16 cellular contexts compared by ENCODE assay signal in the genomic region with DNA sequence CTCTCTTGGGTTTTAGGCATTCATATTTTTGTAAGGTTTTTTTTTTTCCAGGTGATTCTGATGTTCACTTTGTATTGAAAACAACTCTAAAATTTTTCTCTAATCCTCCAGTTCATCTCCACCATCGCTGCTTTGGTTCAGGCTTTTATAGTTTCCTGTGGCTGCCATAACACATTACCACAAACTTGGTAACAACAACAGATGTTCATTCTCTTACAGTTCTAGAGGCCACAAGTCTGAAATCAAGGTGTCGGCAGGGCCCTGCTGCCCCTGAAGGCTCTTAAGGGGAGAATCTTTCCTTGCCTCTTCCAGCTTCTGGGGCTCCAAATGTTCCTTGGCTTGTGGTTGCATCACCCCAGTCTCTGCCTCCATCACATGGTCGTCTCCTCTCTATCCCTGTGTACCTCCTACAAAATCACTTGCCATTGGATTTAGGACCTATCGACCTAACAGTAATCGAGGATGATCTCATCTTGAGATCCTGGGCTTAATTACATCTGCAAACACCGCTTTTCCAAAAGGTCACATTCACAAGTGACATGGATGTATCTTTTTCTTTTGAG. TPM values are rescaled to one million over a fixed set of nuclear protein-coding genes. Genes with fewer than 3 reads are reported as not detected.
A peak's percentile ranks its signal among the peaks of the same experiment; 100 is the strongest.
DNase-seq lines count a peak whose midpoint lies in the region; ATAC-seq, FAIRE-seq and TF ChIP-seq lines count a peak whose summit lies in the region.
"Had no signal": no experiment of that assay in that cellular context is flagged by ENCODE, and none has a peak within 500 bp of the region (broad histone marks: within the 10 kb centered on the region; RNA-seq: fewer than 3 reads in every experiment).

No MANE protein-coding gene starts in this region.

- CTCF ChIA-PET in activated CD8-positive, alpha-beta memory T cell treated with anti-CD3 and anti-CD28 coated beads, Interleukin-2, amount 10 ng/mL, durations not matched to agents 7 days and 5 days (lab: Charles Lee), result no interaction called here
- CTCF ChIA-PET in K562 (lab: Yijun Ruan, JAX; ENCODE audit: low intra/inter-chr PET ratio), result no interaction called here

- ATAC-seq in activated CD8-positive, alpha-beta memory T cell treated with anti-CD3 and anti-CD28 coated beads, Interleukin-2, amount 10 ng/mL, durations not matched to agents 7 days and 5 days, result peak; percentile 45
- ATAC-seq in K562 (no peak), HG02970 (IDR thresholded peaks at IDR 0.05; ENCODE audit: low FRiP score, unreplicated experiment) (no peak)
- peak in 1 of 2 donors; percentile 27 for ATAC-seq in stimulated activated naive B cell treated with anti-CD40 and anti-IgM and Interleukin-4, amounts not matched to agents 10 μg/mL and 1 μg/mL and 100 μg/mL, for 72 hours (replicated peaks)
- ATAC-seq: SK-N-SH treated with all-trans-retinoic acid at 6 μM for 48 hours had no signal

- no peak for TF ChIP-seq POLR2A in K562 (conservative IDR thresholded peaks at IDR 0.05)

- peaks cover 2% of the 10 kb centered on the region for H3K36me3 Mint-ChIP-seq in activated CD8-positive, alpha-beta memory T cell treated with anti-CD3 and anti-CD28 coated beads, Interleukin-2, amount 10 ng/mL, durations not matched to agents 7 days and 5 days
- H3K36me3 Mint-ChIP-seq in stimulated activated naive B cell treated with anti-CD40 and anti-IgM and Interleukin-4, amounts not matched to agents 10 μg/mL and 1 μg/mL and 100 μg/mL, for 72 hours, result peaks cover 3 to 5% of the 10 kb centered on the region in 2 donors
- H3K36me3 Mint-ChIP-seq in mesothelial cell of epicardium, result no peaks in the 10 kb centered on the region

- WGBS in K562 (ENCODE audit: insufficient coverage, low coverage, missing lambda C conversion rate), result 36% methylated on average over 6 of the region's 6 CpGs

- peaks cover 0 to 16% of the 10 kb centered on the region in 2 experiments; a peak in 3 of 5 replicates for H3K4me1 ChIP-seq in K562 (replicated peaks in 1 of 2; ENCODE audit: control insufficient read depth in 2 of 2, insufficient read depth in 2 of 2, low read length in 2 of 2)
- H3K4me1 ChIP-seq: Caco-2 had no signal

- no peaks in the 10 kb centered on the region for H3K9me1 ChIP-seq in K562 (ENCODE audit: control insufficient read depth, insufficient read depth, low read length)

- H3K36me3 ChIP-seq in K562 (ENCODE audit: control insufficient read depth, insufficient read depth, low read length), result no peaks in the 10 kb centered on the region

- intact Hi-C loops in K562 (cut with micrococcal nuclease), result no loop called here

- H3K9me3 Mint-ChIP-seq in activated CD8-positive, alpha-beta memory T cell treated with anti-CD3 and anti-CD28 coated beads, Interleukin-2, amount 10 ng/mL, durations not matched to agents 7 days and 5 days (ENCODE audit: low read depth), result peaks cover 2% of the 10 kb centered on the region
- H3K9me3 Mint-ChIP-seq in stimulated activated naive B cell treated with anti-CD40 and anti-IgM and Interleukin-4, amounts not matched to agents 10 μg/mL and 1 μg/mL and 100 μg/mL, for 72 hours, result peaks cover 0 to 2% of the 10 kb centered on the region in 2 donors
- no peaks in the 10 kb centered on the region for H3K9me3 Mint-ChIP-seq in mesothelial cell of epicardium

- no peak overlapping the region for H3K4me2 ChIP-seq in K562 (ENCODE audit: insufficient read depth, low read length)

- H3K4me3 ChIP-seq in K562, result no peak overlapping the region

- H3K4me1 Mint-ChIP-seq in activated CD8-positive, alpha-beta memory T cell treated with anti-CD3 and anti-CD28 coated beads, Interleukin-2, amount 10 ng/mL, durations not matched to agents 7 days and 5 days, result peaks cover 30% of the 10 kb centered on the region
- H3K4me1 Mint-ChIP-seq in stimulated activated naive B cell treated with anti-CD40 and anti-IgM and Interleukin-4, amounts not matched to agents 10 μg/mL and 1 μg/mL and 100 μg/mL, for 72 hours, result peaks cover 36 to 58% of the 10 kb centered on the region in 2 donors
- H3K4me1 Mint-ChIP-seq in mesothelial cell of epicardium, result no peaks in the 10 kb centered on the region

- no peaks in the 10 kb centered on the region for H3K27me3 Mint-ChIP-seq in activated CD8-positive, alpha-beta memory T cell treated with anti-CD3 and anti-CD28 coated beads, Interleukin-2, amount 10 ng/mL, durations not matched to agents 7 days and 5 days
- H3K27me3 Mint-ChIP-seq in stimulated activated naive B cell treated with anti-CD40 and anti-IgM and Interleukin-4, amounts not matched to agents 10 μg/mL and 1 μg/mL and 100 μg/mL, for 72 hours, result no peaks in the 10 kb centered on the region
- no peaks in the 10 kb centered on the region for H3K27me3 Mint-ChIP-seq in mesothelial cell of epicardium (ENCODE audit: low read depth)

- no peak overlapping the region for H3K4me3 Mint-ChIP-seq in activated CD8-positive, alpha-beta memory T cell treated with anti-CD3 and anti-CD28 coated beads, Interleukin-2, amount 10 ng/mL, durations not matched to agents 7 days and 5 days
- H3K4me3 Mint-ChIP-seq in stimulated activated naive B cell treated with anti-CD40 and anti-IgM and Interleukin-4, amounts not matched to agents 10 μg/mL and 1 μg/mL and 100 μg/mL, for 72 hours, result no peak overlapping the region
- no peak overlapping the region for H3K4me3 Mint-ChIP-seq in mesothelial cell of epicardium
- H3K4me3 Mint-ChIP-seq: brain had no signal

- H3K27me3 ChIP-seq in K562 (ENCODE audit: control insufficient read depth in 2 of 2, insufficient read depth in 2 of 2, low read length in 2 of 2), result no peaks in the 10 kb centered on the region

- H3K27ac Mint-ChIP-seq in activated CD8-positive, alpha-beta memory T cell treated with anti-CD3 and anti-CD28 coated beads, Interleukin-2, amount 10 ng/mL, durations not matched to agents 7 days and 5 days, result peak overlapping the region; percentile 74
- H3K27ac Mint-ChIP-seq in stimulated activated naive B cell treated with anti-CD40 and anti-IgM and Interleukin-4, amounts not matched to agents 10 μg/mL and 1 μg/mL and 100 μg/mL, for 72 hours, result peak overlapping the region; percentile 72
- no peak overlapping the region for H3K27ac Mint-ChIP-seq in mesothelial cell of epicardium

- no peak for DNase-seq in activated CD8-positive, alpha-beta memory T cell treated with anti-CD3 and anti-CD28 coated beads, Interleukin-2, amount 10 ng/mL, durations not matched to agents 7 days and 5 days
- no peak for DNase-seq in activated CD8-positive, alpha-beta memory T cell treated with anti-CD3 and anti-CD28 coated beads, Interleukin-2, amount 50 U/mL, for 4 hours
- peak; percentile 36 for DNase-seq in NCI-H69 (lab: John Stamatoyannopoulos, UW)
- no peak for DNase-seq in K562 (ENCODE audit: extremely low read depth in 1 of 4, low spot score in 3 of 4)
- no peak for DNase-seq in stimulated activated naive B cell treated with anti-CD40 and anti-IgM and Interleukin-4, amounts not matched to agents 10 μg/mL and 1 μg/mL and 100 μg/mL, for 72 hours
- no peak for DNase-seq in mesothelial cell of epicardium (ENCODE audit: low spot score in 2 of 2, unreplicated experiment in 2 of 2)
- no peak for DNase-seq in NCI-H2081 treated with DMSO at 0.1 percent for 48 hours (lab: John Stamatoyannopoulos, UW)
- DNase-seq: activated T-cell treated with anti-CD3 and anti-CD28 coated beads, Interleukin-2, amount 50 U/mL, for 1 hour; Caco-2; hippocampal formation; left cardiac atrium; NCI-H1417 treated with DMSO at 0.1 percent for 48 hours; stimulated activated CD4-positive, alpha-beta T cell treated with anti-CD3 and anti-CD28 coated beads, Interleukin-2, amount 100 ng/mL, for 48 hours had no signal

- no peak for TF ChIP-seq EP300 in K562 (IDR thresholded peaks at IDR 0.05; ENCODE audit: low read length)

- no peak overlapping the region for H3K9ac ChIP-seq in K562 (ENCODE audit: insufficient read depth in 1 of 2, low read depth in 2 of 2, low read length in 2 of 2)

- H2AFZ ChIP-seq in K562 (ENCODE audit: low read depth, low read length), result no peak overlapping the region

- H3K9me3 ChIP-seq in K562 (replicated peaks; ENCODE audit: control insufficient read depth, insufficient read depth, low read depth, low read length), result no peaks in the 10 kb centered on the region
- H3K9me3 ChIP-seq: Caco-2 had no signal

- POLR2A ChIA-PET in K562 (lab: Yijun Ruan, JAX), result interaction anchor here (0.5 kb wide), 1 partner anchor 360 kb away, joined by 4 read pairs; no protein-coding TSS in a partner anchor

- H3K79me2 ChIP-seq in K562 (ENCODE audit: control insufficient read depth, insufficient read depth, low read length), result no peaks in the 10 kb centered on the region

- TF ChIP-seq RAD21 in K562 (CRISPR knock-in tag; conservative IDR thresholded peaks at IDR 0.05 in 1 of 2, IDR thresholded peaks at IDR 0.05 in 1 of 2), result no peak

- TF ChIP-seq CTCF in K562 (IDR thresholded peaks at IDR 0.05 in 2 of 3, conservative IDR thresholded peaks at IDR 0.05 in 1 of 3; ENCODE audit: insufficient read depth in 2 of 3, low read depth in 1 of 3, low read length in 3 of 3) (no peak), mesothelial cell of epicardium (IDR thresholded peaks at IDR 0.05; ENCODE audit: unreplicated experiment) (no peak)

- peak overlapping the region; percentile 20; the same call in 1 of the 3 replicates for H3K27ac ChIP-seq in K562 (ENCODE audit: extremely low read depth, low read depth, low read length)

- no peaks in the 10 kb centered on the region for H4K20me1 ChIP-seq in K562 (replicated peaks; ENCODE audit: control insufficient read depth, insufficient read depth, low read length)

- BruUV-seq in K562 (replicated peaks; lab: Mats Ljungman, UMichigan), result no TSS peak

- no peak for FAIRE-seq in K562 (lab: Jason Lieb, UNC)

- in situ Hi-C loops in K562 (cut with MboI), result no loop called here

RNA-seq across cellular contexts. Expression of a gene that starts 55.2 kb away (rescaled TPM):
- 1 to 10 TPM; 1.1 to 1.2 TPM for total RNA-seq in activated CD8-positive, alpha-beta memory T cell treated with anti-CD3 and anti-CD28 coated beads, Interleukin-2, amount 10 ng/mL, durations not matched to agents 7 days and 5 days
- 0.60 and 1.0 TPM in 2 replicates for total RNA-seq in K562 (2011; cell fraction: chromatin; rRNA removed; ENCODE audit: low replicate concordance)
- 0.33 and 0.39 TPM in 2 replicates for total RNA-seq in K562 (2011; cell fraction: nucleolus; rRNA removed)
- 0.51 and 0.76 TPM in 2 replicates for total RNA-seq in K562 (2011; cell fraction: nucleoplasm; rRNA removed)
- total RNA-seq in K562 (2014; rRNA removed) (0.41 and 0.54 TPM in 2 replicates), K562 (2014; rRNA removed; fragmentation: Illumina TruSeq; extraction: Trizol) (0.44 and 0.77 TPM in 2 replicates), K562 (2015; rRNA removed; fragmentation: Illumina TruSeq; extraction: Trizol) (0.19 and 0.22 TPM in 2 replicates), K562 (2021) (0.58 and 1.0 TPM in 2 replicates), mesothelial cell of epicardium (6.7 to 10.0 TPM (median 8.5 TPM) in 3 replicates)
- polyA plus RNA-seq in K562 (2011; rRNA removed) (1.1 and 1.5 TPM in 2 replicates), K562 (2014; fragmentation: Illumina TruSeq; extraction: Trizol) (0.27 and 0.53 TPM in 2 replicates), K562 (2014; fragmentation: Nextera tagmentation; extraction: Ambion mirVana) (under 1 TPM; 0.20 to 0.63 TPM), K562 (2014; rRNA removed) (0.20 and 0.30 TPM in 2 replicates)
- polyA plus RNA-seq in K562 (2011; cell fraction: cytosol; rRNA removed), result 1.8 and 2.0 TPM in 2 replicates
- 1.2 and 1.3 TPM in 2 replicates for polyA plus RNA-seq in K562 (2011; cell fraction: nucleus; rRNA removed)
- polyA plus RNA-seq in K562 (2012), result 0.26 and 1.1 TPM in 2 replicates
- polyA minus RNA-seq in K562 (2011; rRNA and poly(A)+ RNA removed), result 2.8 and 3.9 TPM in 2 replicates
- polyA minus RNA-seq in K562 (2011; cell fraction: cytosol; rRNA and poly(A)+ RNA removed), result 0.95 and 1.8 TPM in 2 replicates
- 0.67 and 0.81 TPM in 2 replicates for polyA minus RNA-seq in K562 (2011; cell fraction: nucleus; rRNA and poly(A)+ RNA removed)
